In genomic region chr14:100543471-100544455, GRCh38 we compare ENCODE assay signal across 29 cellular contexts. TPM values are rescaled to one million over a fixed set of nuclear protein-coding genes. Genes with fewer than 3 reads are reported as not detected.
"Had no signal": no experiment of that assay in that cellular context is flagged by ENCODE, and none has a peak within 500 bp of the region (broad histone marks: within the 10 kb centered on the region; RNA-seq: fewer than 3 reads in every experiment).

No MANE protein-coding gene starts in this region.

- H3K4me2 ChIP-seq: neural progenitor cell had no signal

- H3K27ac ChIP-seq: coronary artery, esophagus squamous epithelium, heart right ventricle, neural progenitor cell, ovary, psoas muscle, right lobe of liver, suprapubic skin, transverse colon, upper lobe of right lung, uterus had no signal

- H3K27me3 Mint-ChIP-seq: effector memory CD8-positive, alpha-beta T cell; naive thymus-derived CD4-positive, alpha-beta T cell; stimulated activated naive CD8-positive, alpha-beta T cell treated with anti-CD3 and anti-CD28 coated beads, Interleukin-15, amount 100 ng/mL, for 72 hours had no signal

- H3K27me3 ChIP-seq: heart right ventricle, ovary, right lobe of liver, suprapubic skin, transverse colon, upper lobe of right lung, uterus had no signal

- H3K36me3 ChIP-seq: esophagus squamous epithelium, heart right ventricle, neural progenitor cell, ovary, right lobe of liver, suprapubic skin, transverse colon, upper lobe of right lung, uterus had no signal

- ATAC-seq: effector memory CD8-positive, alpha-beta T cell; heart right ventricle; naive thymus-derived CD4-positive, alpha-beta T cell; psoas muscle; right lobe of liver; stimulated activated naive B cell treated with anti-CD40 and anti-IgM and Interleukin-4, amounts not matched to agents 10 μg/mL and 1 μg/mL and 100 μg/mL, for 72 hours; stimulated activated naive CD8-positive, alpha-beta T cell treated with anti-CD3 and anti-CD28 coated beads, Interleukin-15, amount 100 ng/mL, for 72 hours; upper lobe of right lung had no signal

- H3K9me3 Mint-ChIP-seq: effector memory CD8-positive, alpha-beta T cell; immature natural killer cell; naive thymus-derived CD4-positive, alpha-beta T cell; nephron; neural progenitor cell; stimulated activated naive B cell treated with anti-CD40 and anti-IgM and Interleukin-4, amounts not matched to agents 10 μg/mL and 1 μg/mL and 100 μg/mL, for 72 hours; stimulated activated naive CD8-positive, alpha-beta T cell treated with anti-CD3 and anti-CD28 coated beads, Interleukin-15, amount 100 ng/mL, for 72 hours had no signal

- H3K4me3 ChIP-seq: coronary artery, esophagus squamous epithelium, heart right ventricle, neural progenitor cell, ovary, psoas muscle, right lobe of liver, suprapubic skin, transverse colon, upper lobe of right lung, uterus had no signal

- H3K27ac Mint-ChIP-seq: effector memory CD8-positive, alpha-beta T cell; nephron; stimulated activated naive B cell treated with anti-CD40 and anti-IgM and Interleukin-4, amounts not matched to agents 10 μg/mL and 1 μg/mL and 100 μg/mL, for 72 hours had no signal

- H3K9ac ChIP-seq: neural progenitor cell had no signal

- H3K4me1 Mint-ChIP-seq: neural progenitor cell had no signal

- H3K36me3 Mint-ChIP-seq: immature natural killer cell; naive thymus-derived CD4-positive, alpha-beta T cell; neural progenitor cell had no signal

- FAIRE-seq: endometrium, small intestine had no signal

- H3K4me3 Mint-ChIP-seq: effector memory CD8-positive, alpha-beta T cell; immature natural killer cell; naive thymus-derived CD4-positive, alpha-beta T cell; nephron; neural progenitor cell; stimulated activated naive B cell treated with anti-CD40 and anti-IgM and Interleukin-4, amounts not matched to agents 10 μg/mL and 1 μg/mL and 100 μg/mL, for 72 hours; stimulated activated naive CD8-positive, alpha-beta T cell treated with anti-CD3 and anti-CD28 coated beads, Interleukin-15, amount 100 ng/mL, for 72 hours had no signal

- H2AFZ ChIP-seq: neural progenitor cell had no signal

- H3K9me3 ChIP-seq: esophagus squamous epithelium, heart right ventricle, ovary, psoas muscle, right lobe of liver, suprapubic skin, transverse colon, upper lobe of right lung, uterus had no signal

- DNase-seq: dermis blood vessel endothelial cell; effector memory CD8-positive, alpha-beta T cell; erythroblast; esophagus squamous epithelium; foreskin melanocyte; heart right ventricle; hypothalamus; immature natural killer cell; islet precursor cell; mesendoderm; midbrain; naive thymus-derived CD4-positive, alpha-beta T cell; nucleus accumbens; stimulated activated CD4-positive, alpha-beta T cell treated with anti-CD3 and anti-CD28 coated beads, Interleukin-15, amount 100 ng/mL, for 24 hours; stimulated activated CD4-positive, alpha-beta T cell treated with anti-CD3 and anti-CD28 coated beads, Interleukin-2, amount 100 ng/mL, for 48 hours; stimulated activated naive B cell treated with anti-CD40 and anti-IgM and Interleukin-4, amounts not matched to agents 10 μg/mL and 1 μg/mL and 100 μg/mL, for 72 hours; stimulated activated naive CD8-positive, alpha-beta T cell treated with anti-CD3 and anti-CD28 coated beads, Interleukin-15, amount 100 ng/mL, for 72 hours; upper lobe of right lung; uterus had no signal

RNA-seq across cellular contexts. Expression of gene BEGAIN, which starts 43.5 kb away (rescaled TPM):
- polyA plus RNA-seq: immature natural killer cell had no signal
